8 cellular contexts compared by ENCODE assay signal in genomic region chr14:55578511-55578910, GRCh38. TPM values are rescaled to one million over a fixed set of nuclear protein-coding genes. Genes with fewer than 3 reads are reported as not detected.
DNase-seq lines count a peak whose midpoint lies in the region; ATAC-seq and TF ChIP-seq lines count a peak whose summit lies in the region.

No MANE protein-coding gene starts in this region.

- TF ChIP-seq POLR2A in thyroid gland (IDR thresholded peaks at IDR 0.05) (no peak), body of pancreas (IDR thresholded peaks at IDR 0.05) (no peak)

- TF ChIP-seq CTCF in brain (conservative IDR thresholded peaks at IDR 0.05) (no peak), thyroid gland (IDR thresholded peaks at IDR 0.05) (no peak), body of pancreas (IDR thresholded peaks at IDR 0.05) (no peak)

- no peak overlapping the region for H3K27ac ChIP-seq in CD4-positive, alpha-beta memory T cell (ENCODE audit: low read depth, low read length)
- H3K27ac ChIP-seq in thyroid gland, result no peak overlapping the region
- H3K27ac ChIP-seq in body of pancreas, result peak overlapping the region in 1 of 4 donors; percentile 91

- CTCF ChIA-PET in CD4-positive, alpha-beta memory T cell (lab: Charles Lee; ENCODE audit: partially characterized antibody), result interaction anchor here (0.7 to 1.3 kb wide), 2 partner anchors 132 to 540 kb away, joined by 3 to 4 read pairs; partner anchors contain the start of gene PELI2

- no peak for DNase-seq in CD4-positive, alpha-beta memory T cell
- peak in 2 of 3 experiments; percentile 36 to 70 for DNase-seq in NCI-H1417 (lab: John Stamatoyannopoulos, UW)
- DNase-seq in natural killer cell treated with Interleukin-12 subunit alpha and Interleukin-12 subunit beta and Interleukin-15 and Interleukin-18, amount 100 ng/mL, for 72 hours (ENCODE audit: low spot score), result no peak
- DNase-seq in thyroid gland, result no peak
- no peak for DNase-seq in NCI-H2171 treated with DMSO at 0.1 percent for 48 hours (lab: John Stamatoyannopoulos, UW)
- no peak for DNase-seq in kidney glomerular epithelial cell (lab: John Stamatoyannopoulos, UW)
- DNase-seq in body of pancreas, result no peak

- POLR2A ChIA-PET in CD4-positive, alpha-beta memory T cell (lab: Charles Lee; ENCODE audit: partially characterized antibody), result interaction anchor here (1.0 to 1.7 kb wide), 3 partner anchors 166 to 551 kb away, joined by 3 to 4 read pairs (median 3); partner anchors contain the start of genes SOCS4 and WDHD1

- H3K4me3 ChIP-seq in CD4-positive, alpha-beta memory T cell (ENCODE audit: low read length in 2 of 2), result no peak overlapping the region
- H3K4me3 ChIP-seq in thyroid gland (replicated peaks in 1 of 3) (no peak overlapping the region), body of pancreas (no peak overlapping the region)

- H3K9me3 ChIP-seq in CD4-positive, alpha-beta memory T cell (ENCODE audit: control insufficient read depth in 1 of 2, low read length in 2 of 2), result no peaks in the 10 kb centered on the region
- H3K9me3 ChIP-seq in thyroid gland (no peaks in the 10 kb centered on the region), body of pancreas (no peaks in the 10 kb centered on the region)

- intact Hi-C loops in CD4-positive, alpha-beta memory T cell (cut with micrococcal nuclease), result loop anchor here (2.0 kb wide), 1 partner anchor 1812 kb away; the partner anchor contains the start of gene NAA30
- intact Hi-C loops in thyroid gland (cut with DNase I) (no loop called here), body of pancreas (cut with DNase I) (no loop called here)

- H3K4me1 ChIP-seq in CD4-positive, alpha-beta memory T cell (ENCODE audit: insufficient read depth, low read length), result peaks cover 35% of the 10 kb centered on the region
- H3K4me1 ChIP-seq in thyroid gland, result peaks cover 16 to 20% of the 10 kb centered on the region in 2 donors
- H3K4me1 ChIP-seq in body of pancreas, result peaks cover 23% of the 10 kb centered on the region

- H3K27ac Mint-ChIP-seq in CD4-positive, alpha-beta memory T cell, result peak overlapping the region in 5 of 7 donors; percentile 27 to 96 (median 92)
- peak overlapping the region; percentile 90 to 98 (median 94) for H3K27ac Mint-ChIP-seq in brain
- peak overlapping the region; percentile 87 to 92 for H3K27ac Mint-ChIP-seq in natural killer cell treated with Interleukin-12 subunit alpha and Interleukin-12 subunit beta and Interleukin-15 and Interleukin-18, amount 100 ng/mL, for 72 hours

- H3K9me3 Mint-ChIP-seq in CD4-positive, alpha-beta memory T cell, result no peaks in the 10 kb centered on the region
- H3K9me3 Mint-ChIP-seq in brain, result no peaks in the 10 kb centered on the region
- H3K9me3 Mint-ChIP-seq in natural killer cell treated with Interleukin-12 subunit alpha and Interleukin-12 subunit beta and Interleukin-15 and Interleukin-18, amount 100 ng/mL, for 72 hours, result no peaks in the 10 kb centered on the region

- peak overlapping the region; percentile 90 to 96 (median 94) for H3K4me3 Mint-ChIP-seq in CD4-positive, alpha-beta memory T cell
- H3K4me3 Mint-ChIP-seq in brain, result peak overlapping the region; percentile 95 to 98 (median 97)
- peak overlapping the region; percentile 94 for H3K4me3 Mint-ChIP-seq in natural killer cell treated with Interleukin-12 subunit alpha and Interleukin-12 subunit beta and Interleukin-15 and Interleukin-18, amount 100 ng/mL, for 72 hours

- 86 to 87% methylated on average over 8 of the region's 8 CpGs for WGBS in thyroid gland, 2 donors
- 79 to 81% methylated on average over 8 of the region's 8 CpGs for WGBS in body of pancreas, 2 donors

- peaks cover 0 to 12% of the 10 kb centered on the region in 2 donors for H3K36me3 Mint-ChIP-seq in CD4-positive, alpha-beta memory T cell
- H3K36me3 Mint-ChIP-seq in brain, result peaks cover 4% of the 10 kb centered on the region
- H3K36me3 Mint-ChIP-seq in natural killer cell treated with Interleukin-12 subunit alpha and Interleukin-12 subunit beta and Interleukin-15 and Interleukin-18, amount 100 ng/mL, for 72 hours, result no peaks in the 10 kb centered on the region

- no peaks in the 10 kb centered on the region for H3K27me3 ChIP-seq in CD4-positive, alpha-beta memory T cell (ENCODE audit: insufficient read depth, low read length)
- H3K27me3 ChIP-seq in thyroid gland (no peaks in the 10 kb centered on the region), body of pancreas (no peaks in the 10 kb centered on the region)

- no peaks in the 10 kb centered on the region for H3K27me3 Mint-ChIP-seq in CD4-positive, alpha-beta memory T cell
- peaks cover 12% of the 10 kb centered on the region for H3K27me3 Mint-ChIP-seq in brain
- H3K27me3 Mint-ChIP-seq in natural killer cell treated with Interleukin-12 subunit alpha and Interleukin-12 subunit beta and Interleukin-15 and Interleukin-18, amount 100 ng/mL, for 72 hours, result no peaks in the 10 kb centered on the region

- ATAC-seq in natural killer cell treated with Interleukin-12 subunit alpha and Interleukin-12 subunit beta and Interleukin-15 and Interleukin-18, amount 100 ng/mL, for 72 hours, result no peak
- ATAC-seq in body of pancreas, result no peak

- H3K4me1 Mint-ChIP-seq in CD4-positive, alpha-beta memory T cell, result peaks cover 24 to 28% (median 27%) of the 10 kb centered on the region in 4 donors
- peaks cover 16% of the 10 kb centered on the region for H3K4me1 Mint-ChIP-seq in brain
- H3K4me1 Mint-ChIP-seq in natural killer cell treated with Interleukin-12 subunit alpha and Interleukin-12 subunit beta and Interleukin-15 and Interleukin-18, amount 100 ng/mL, for 72 hours (ENCODE audit: low read depth in 2 of 2), result peaks cover 18 to 26% of the 10 kb centered on the region in 2 donors

- no peaks in the 10 kb centered on the region for H3K36me3 ChIP-seq in CD4-positive, alpha-beta memory T cell (ENCODE audit: insufficient read depth, low read length)
- no peaks in the 10 kb centered on the region for H3K36me3 ChIP-seq in thyroid gland
- no peaks in the 10 kb centered on the region for H3K36me3 ChIP-seq in body of pancreas (replicated peaks in 1 of 2; ENCODE audit: insufficient read depth in 1 of 2, low read depth in 2 of 2)

RNA-seq across cellular contexts. Expression of gene KTN1, which starts 1.5 kb away (rescaled TPM):
- total RNA-seq in CD4-positive, alpha-beta memory T cell, result 100 to 1,000 TPM; 126 to 133 TPM
- 10 to 100 TPM; 15.7 to 61.8 TPM for polyA plus RNA-seq in CD4-positive, alpha-beta memory T cell
- 22.8 TPM for polyA plus RNA-seq in brain (ENCODE audit: insufficient read depth, low read depth, low replicate concordance)
- 100 to 1,000 TPM; 109 to 112 TPM for total RNA-seq in natural killer cell treated with Interleukin-12 subunit alpha and Interleukin-12 subunit beta and Interleukin-15 and Interleukin-18, amount 100 ng/mL, for 72 hours
- total RNA-seq in thyroid gland, result 100 to 1,000 TPM; 164 to 222 (median 195) TPM
- total RNA-seq in body of pancreas, result 10 to 100 TPM; 57.0 to 91.8 TPM

Comparison
In these comparisons a context has a peak if more than half of its experiments do, and no peak if none do; other contexts are left out.
1. DNase-seq: peak in NCI-H1417 (2 of 3); none in CD4-positive, alpha-beta memory T cell (0 of 5), natural killer cell treated with Interleukin-12 subunit alpha and Interleukin-12 subunit beta and Interleukin-15 and Interleukin-18, amount 100 ng/mL, for 72 hours (single experiment), thyroid gland (0 of 2), NCI-H2171 treated with DMSO at 0.1 percent for 48 hours (single experiment), kidney glomerular epithelial cell (single experiment) and body of pancreas (0 of 4).
2. Peak in every context shown above with its lines, with median percentiles within 50 percentile points of each other: H3K27ac Mint-ChIP-seq and H3K4me3 Mint-ChIP-seq.